ENCODE assay signal across 5 cellular contexts in genomic region chr3:143188881-143189280, GRCh38.
"Had no signal": no experiment of that assay in that cellular context is flagged by ENCODE, and none has a peak within 500 bp of the region (broad histone marks: within the 10 kb centered on the region; RNA-seq: fewer than 3 reads in every experiment).

No MANE protein-coding gene starts in this region.

- H2AFZ ChIP-seq: GM23338 had no signal

- H3K27ac ChIP-seq: HL-60 had no signal

- ATAC-seq: GM23338, HepG2 had no signal

- H3K4me3 ChIP-seq: GM23338 had no signal

- H3K4me2 ChIP-seq: GM23338 had no signal

- DNase-seq: H9, HCEC 1CT had no signal
